Comparison of ENCODE assay signal across 17 cellular contexts in the genomic region with DNA sequence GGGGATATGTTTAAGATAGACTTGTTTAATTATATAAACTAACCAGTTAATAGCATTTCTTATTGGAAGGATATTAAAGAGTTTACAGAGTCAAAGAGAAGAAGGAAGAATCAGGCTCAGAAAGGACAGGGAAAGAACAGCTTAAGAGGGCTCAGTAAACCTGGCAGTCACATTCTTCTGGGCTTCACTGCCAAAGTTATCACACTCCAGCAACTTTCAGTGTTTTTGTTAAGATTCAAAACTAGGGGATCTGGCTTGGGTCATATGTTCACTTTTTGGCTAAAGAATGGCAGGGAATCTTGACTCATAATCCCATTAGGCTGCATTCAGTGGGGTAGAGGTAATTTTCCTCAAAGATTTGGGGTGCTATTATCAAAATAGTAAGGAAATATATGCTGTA.
"Had no signal": no experiment of that assay in that cellular context is flagged by ENCODE, and none has a peak within 500 bp of the region (broad histone marks: within the 10 kb centered on the region; RNA-seq: fewer than 3 reads in every experiment).

No MANE protein-coding gene starts in this region.

- ATAC-seq: esophagus mucosa, foreskin keratinocyte, SK-N-SH treated with all-trans-retinoic acid at 6 μM for 48 hours had no signal

- H3K27ac Mint-ChIP-seq: activated CD4-positive, alpha-beta T cell treated with anti-CD3 and anti-CD28 coated beads, Interleukin-2, amount 10 ng/mL, durations not matched to agents 7 days and 5 days; stimulated activated naive CD8-positive, alpha-beta T cell treated with anti-CD3 and anti-CD28 coated beads, Interleukin-15, Interleukin-2, amounts not matched to agents 100 ng/mL and 50 ng/mL, for 24 hours; T-helper 1 cell treated with Interleukin-12 subunit alpha and Interleukin-12 subunit beta and Interleukin-4 antibody, amounts not matched to agents 30 μg/mL and 1 μg/mL, for 36 hours had no signal

- DNase-seq: activated CD4-positive, alpha-beta T cell treated with anti-CD3 and anti-CD28 coated beads, Interleukin-2, amount 10 ng/mL, durations not matched to agents 7 days and 5 days; activated CD4-positive, CD25-positive, alpha-beta regulatory T cell; activated naive CD4-positive, alpha-beta T cell treated with anti-CD3 and anti-CD28 coated beads, Interleukin-2, amount 50 U/mL, for 16 hours; activated T-cell treated with anti-CD3 and anti-CD28 coated beads for 4 hours; adrenal gland; foreskin keratinocyte; head of caudate nucleus; naive B cell; stimulated activated CD4-positive, alpha-beta T cell treated with anti-CD3 and anti-CD28 coated beads, Interleukin-4, amount 100 ng/mL, for 24 hours had no signal

- H3K27me3 Mint-ChIP-seq: activated CD4-positive, alpha-beta T cell treated with anti-CD3 and anti-CD28 coated beads, Interleukin-2, amount 10 ng/mL, durations not matched to agents 7 days and 5 days; naive B cell; stimulated activated naive CD8-positive, alpha-beta T cell treated with anti-CD3 and anti-CD28 coated beads, Interleukin-15, Interleukin-2, amounts not matched to agents 100 ng/mL and 50 ng/mL, for 24 hours had no signal

- H3K27ac ChIP-seq: adrenal gland, foreskin keratinocyte, neutrophil had no signal

- H3K4me3 ChIP-seq: adrenal gland, breast epithelium had no signal

- H3K4me3 Mint-ChIP-seq: activated CD4-positive, alpha-beta T cell treated with anti-CD3 and anti-CD28 coated beads, Interleukin-2, amount 10 ng/mL, durations not matched to agents 7 days and 5 days; naive B cell; stimulated activated naive CD8-positive, alpha-beta T cell treated with anti-CD3 and anti-CD28 coated beads, Interleukin-15, Interleukin-2, amounts not matched to agents 100 ng/mL and 50 ng/mL, for 24 hours; T-helper 1 cell treated with Interleukin-12 subunit alpha and Interleukin-12 subunit beta and Interleukin-4 antibody, amounts not matched to agents 30 μg/mL and 1 μg/mL, for 36 hours had no signal

- H3K4me1 Mint-ChIP-seq: naive B cell had no signal

- FAIRE-seq: islet of Langerhans, urothelium cell line had no signal

- H3K9me3 ChIP-seq: adrenal gland, breast epithelium, neutrophil had no signal

- H3K4me1 ChIP-seq: adrenal gland, breast epithelium had no signal

- H3K9me3 Mint-ChIP-seq: activated CD4-positive, alpha-beta T cell treated with anti-CD3 and anti-CD28 coated beads, Interleukin-2, amount 10 ng/mL, durations not matched to agents 7 days and 5 days; naive B cell; stimulated activated naive CD8-positive, alpha-beta T cell treated with anti-CD3 and anti-CD28 coated beads, Interleukin-15, Interleukin-2, amounts not matched to agents 100 ng/mL and 50 ng/mL, for 24 hours; T-helper 1 cell treated with Interleukin-12 subunit alpha and Interleukin-12 subunit beta and Interleukin-4 antibody, amounts not matched to agents 30 μg/mL and 1 μg/mL, for 36 hours had no signal

- H3K27me3 ChIP-seq: adrenal gland, breast epithelium, foreskin keratinocyte, neutrophil had no signal

- H3K36me3 ChIP-seq: adrenal gland, breast epithelium, neutrophil had no signal

- H3K36me3 Mint-ChIP-seq: naive B cell had no signal
